In the genomic region with DNA sequence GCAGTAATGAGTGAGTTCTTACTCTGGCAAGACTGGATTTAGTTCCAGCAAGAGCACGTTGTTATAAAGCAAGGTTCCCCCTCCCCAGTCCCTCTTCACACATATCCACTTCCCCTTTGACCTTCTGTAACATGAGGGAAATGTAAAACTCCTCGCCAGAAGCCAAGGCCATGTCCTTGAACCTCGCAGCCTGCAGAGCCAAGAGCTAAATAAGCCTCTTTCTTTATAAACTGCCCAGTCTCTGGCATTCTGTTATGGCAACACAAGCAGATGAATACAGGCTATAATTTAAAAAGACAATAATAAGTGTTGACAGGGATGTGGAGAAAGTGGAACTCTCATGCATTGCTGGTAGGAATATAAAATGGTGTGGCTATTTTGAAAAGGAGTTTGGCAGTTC, we compare ENCODE assay signal across 24 cellular contexts.
A peak's percentile ranks its signal among the peaks of the same experiment; 100 is the strongest.
DNase-seq lines count a peak whose midpoint lies in the region; ATAC-seq, FAIRE-seq and TF ChIP-seq lines count a peak whose summit lies in the region.
"Had no signal": no experiment of that assay in that cellular context is flagged by ENCODE, and none has a peak within 500 bp of the region (broad histone marks: within the 10 kb centered on the region; RNA-seq: fewer than 3 reads in every experiment).

No MANE protein-coding gene starts in this region.

- no peaks in the 10 kb centered on the region for H3K27me3 Mint-ChIP-seq in activated T-cell treated with anti-CD3 and anti-CD28 coated beads, Interleukin-2, amount 50 U/mL, for 72 hours (ENCODE audit: low read depth)
- no peaks in the 10 kb centered on the region for H3K27me3 Mint-ChIP-seq in activated T-cell treated with anti-CD3 and anti-CD28 coated beads, Interleukin-2, amount 50 U/mL, for 24 hours
- H3K27me3 Mint-ChIP-seq in WTC11 (ENCODE audit: low read depth), result no peaks in the 10 kb centered on the region
- H3K27me3 Mint-ChIP-seq: CD4-positive, alpha-beta memory T cell had no signal

- no peak for TF ChIP-seq EP300 in A549 (IDR thresholded peaks at IDR 0.05)

- H3K27me3 ChIP-seq in trophoblast cell (ENCODE audit: insufficient read depth, low read length), result no peaks in the 10 kb centered on the region
- H3K27me3 ChIP-seq: BE2C; BLaER1 treated with 17β-estradiol and CSF1 and Interleukin-3, amounts not matched to agents 10 nM and 100 nM had no signal

- peaks cover 42% of the 10 kb centered on the region for H3K4me1 Mint-ChIP-seq in activated T-cell treated with anti-CD3 and anti-CD28 coated beads, Interleukin-2, amount 50 U/mL, for 72 hours (ENCODE audit: low read depth)
- peaks cover 45% of the 10 kb centered on the region for H3K4me1 Mint-ChIP-seq in activated T-cell treated with anti-CD3 and anti-CD28 coated beads, Interleukin-2, amount 50 U/mL, for 24 hours (ENCODE audit: low read depth)
- H3K4me1 Mint-ChIP-seq in WTC11, result peaks cover 37% of the 10 kb centered on the region
- H3K4me1 Mint-ChIP-seq: CD14-positive monocyte had no signal

- H3K4ac ChIP-seq in trophoblast cell (ENCODE audit: low read depth, low read length), result peak overlapping the region; percentile 80

- no peak overlapping the region for H3K9ac ChIP-seq in trophoblast cell (ENCODE audit: low read length)
- H3K9ac ChIP-seq: BLaER1 treated with 17β-estradiol and CSF1 and Interleukin-3, amounts not matched to agents 10 nM and 100 nM; GM23248 had no signal

- H3K18ac ChIP-seq in trophoblast cell (ENCODE audit: low read length), result no peak overlapping the region

- H3K4me2 ChIP-seq in A549 (no peak overlapping the region), trophoblast cell (ENCODE audit: low read length) (no peak overlapping the region)
- H3K4me2 ChIP-seq: BLaER1 treated with 17β-estradiol and CSF1 and Interleukin-3, amounts not matched to agents 10 nM and 100 nM had no signal

- no peak for TF ChIP-seq POLR2A in A549 (IDR thresholded peaks at IDR 0.05; ENCODE audit: low read length)

- no peak overlapping the region for H3K4me3 ChIP-seq in A549
- no peak overlapping the region for H3K4me3 ChIP-seq in trophoblast cell (ENCODE audit: low read depth, low read length)
- H3K4me3 ChIP-seq: BLaER1 treated with 17β-estradiol and CSF1 and Interleukin-3, amounts not matched to agents 10 nM and 100 nM; GM23248 had no signal

- peaks cover 22 to 52% of the 10 kb centered on the region in 2 donors for H3K36me3 Mint-ChIP-seq in activated T-cell treated with anti-CD3 and anti-CD28 coated beads, Interleukin-2, amount 50 U/mL, for 72 hours (ENCODE audit: insufficient read depth in 2 of 2)
- peaks cover 77% of the 10 kb centered on the region for H3K36me3 Mint-ChIP-seq in activated T-cell treated with anti-CD3 and anti-CD28 coated beads, Interleukin-2, amount 50 U/mL, for 24 hours (ENCODE audit: low read depth)
- H3K36me3 Mint-ChIP-seq in WTC11, result peaks cover 27% of the 10 kb centered on the region

- H3K14ac ChIP-seq in trophoblast cell (ENCODE audit: low read length), result no peak overlapping the region

- POLR2A ChIA-PET in A549 (lab: Yijun Ruan, JAX), result no interaction called here
- POLR2A ChIA-PET in WTC11 (lab: Charles Lee), result no interaction called here

- TF ChIP-seq RAD21 in A549 (conservative IDR thresholded peaks at IDR 0.05 in 1 of 2, IDR thresholded peaks at IDR 0.05 in 1 of 2), result no peak

- H3K79me2 ChIP-seq in trophoblast cell (ENCODE audit: control insufficient read depth, insufficient read depth, low read length, poor library complexity), result peaks cover 2% of the 10 kb centered on the region

- CTCF ChIA-PET in A549 (lab: Yijun Ruan, JAX), result no interaction called here
- CTCF ChIA-PET in WTC11 (lab: Charles Lee), result no interaction called here

- no peak overlapping the region for H2BK5ac ChIP-seq in trophoblast cell (ENCODE audit: low read depth, low read length, poor library complexity)

- ATAC-seq in activated T-cell treated with anti-CD3 and anti-CD28 coated beads, Interleukin-2, amount 50 U/mL, for 72 hours (replicated peaks in 1 of 2), result no peak
- ATAC-seq in A549 (no peak), WTC11 (no peak)

- H4K8ac ChIP-seq in trophoblast cell (ENCODE audit: low read depth, low read length), result no peak overlapping the region

- FAIRE-seq in A549 (lab: Jason Lieb, UNC), result no peak
- FAIRE-seq: A204.1, G401.6, GM12892, H1 had no signal

- no peak overlapping the region for H2AFZ ChIP-seq in trophoblast cell (ENCODE audit: insufficient read depth, low read length, poor library complexity)
- H2AFZ ChIP-seq: GM23248 had no signal

- no peak overlapping the region for H2BK12ac ChIP-seq in trophoblast cell (ENCODE audit: low read length)

- H3K4me1 ChIP-seq in A549, result no peaks in the 10 kb centered on the region
- no peaks in the 10 kb centered on the region for H3K4me1 ChIP-seq in trophoblast cell (ENCODE audit: control insufficient read depth in 1 of 2, insufficient read depth in 2 of 2, low read length in 2 of 2)
- H3K4me1 ChIP-seq: BE2C; BLaER1 treated with 17β-estradiol and CSF1 and Interleukin-3, amounts not matched to agents 10 nM and 100 nM; Caco-2 had no signal

- no peak overlapping the region for H4K12ac ChIP-seq in trophoblast cell (ENCODE audit: low read depth, low read length)

- H3K27ac ChIP-seq in A549 (no peak overlapping the region), trophoblast cell (ENCODE audit: low read depth, low read length) (no peak overlapping the region)
- H3K27ac ChIP-seq: 22Rv1; BLaER1 treated with 17β-estradiol and CSF1 and Interleukin-3, amounts not matched to agents 10 nM and 100 nM; GM23248 had no signal

- TF ChIP-seq CTCF in A549 (IDR thresholded peaks at IDR 0.05), result no peak
- TF ChIP-seq CTCF in WTC11 (IDR thresholded peaks at IDR 0.05), result no peak

- H4K91ac ChIP-seq in trophoblast cell (ENCODE audit: low read depth, low read length), result no peak overlapping the region

- H3K9me3 Mint-ChIP-seq in activated T-cell treated with anti-CD3 and anti-CD28 coated beads, Interleukin-2, amount 50 U/mL, for 72 hours, result peaks cover 2 to 20% of the 10 kb centered on the region in 2 donors
- peaks cover 35% of the 10 kb centered on the region for H3K9me3 Mint-ChIP-seq in activated T-cell treated with anti-CD3 and anti-CD28 coated beads, Interleukin-2, amount 50 U/mL, for 24 hours
- H3K9me3 Mint-ChIP-seq in WTC11, result peaks cover 19% of the 10 kb centered on the region

- no peaks in the 10 kb centered on the region for H3K79me1 ChIP-seq in trophoblast cell (ENCODE audit: low read length)

- H3K9me3 ChIP-seq in A549, result peaks cover 37% of the 10 kb centered on the region
- no peaks in the 10 kb centered on the region for H3K9me3 ChIP-seq in trophoblast cell (ENCODE audit: insufficient read depth, low read depth, low read length)
- H3K9me3 ChIP-seq: BE2C had no signal

- H2BK120ac ChIP-seq in trophoblast cell (ENCODE audit: insufficient read depth, low read length, poor library complexity), result no peak overlapping the region

- H3K27ac Mint-ChIP-seq in activated T-cell treated with anti-CD3 and anti-CD28 coated beads, Interleukin-2, amount 50 U/mL, for 72 hours, result peak overlapping the region; percentile 29
- H3K27ac Mint-ChIP-seq in activated T-cell treated with anti-CD3 and anti-CD28 coated beads, Interleukin-2, amount 50 U/mL, for 24 hours, result no peak overlapping the region
- H3K27ac Mint-ChIP-seq in WTC11, result peak overlapping the region; percentile 75

- H2AK5ac ChIP-seq in trophoblast cell (ENCODE audit: low read length), result no peak overlapping the region

- DNase-seq in activated T-cell treated with anti-CD3 and anti-CD28 coated beads, Interleukin-2, amount 50 U/mL, for 72 hours, result no peak
- DNase-seq in activated T-cell treated with anti-CD3 and anti-CD28 coated beads, Interleukin-2, amount 50 U/mL, for 24 hours, result no peak
- DNase-seq in A549 (ENCODE audit: low read depth in 1 of 2, low spot score in 1 of 2) (no peak), WTC11 (ENCODE audit: low spot score) (no peak), trophoblast cell (no peak), NCI-H2081 treated with DMSO at 0.1 percent for 48 hours (lab: John Stamatoyannopoulos, UW) (no peak), NOMO-1 treated with DMSO at 0.1 percent for 48 hours (lab: John Stamatoyannopoulos, UW; ENCODE audit: unreplicated experiment) (no peak)
- DNase-seq: ACHN; AML-193; BE2C; Caco-2; CD4-positive, alpha-beta memory T cell; DMS153; DND-41; GM23248; H7; HCEC 1CT had no signal

- H3K23ac ChIP-seq in trophoblast cell (ENCODE audit: low read length), result no peak overlapping the region

- H3K36me3 ChIP-seq in trophoblast cell (ENCODE audit: control insufficient read depth in 1 of 2, insufficient read depth in 2 of 2, low read length in 2 of 2), result peaks cover 0 to 3% of the 10 kb centered on the region in 2 experiments
- H3K36me3 ChIP-seq: BE2C had no signal

- H3K4me3 Mint-ChIP-seq in activated T-cell treated with anti-CD3 and anti-CD28 coated beads, Interleukin-2, amount 50 U/mL, for 72 hours, result no peak overlapping the region
- no peak overlapping the region for H3K4me3 Mint-ChIP-seq in activated T-cell treated with anti-CD3 and anti-CD28 coated beads, Interleukin-2, amount 50 U/mL, for 24 hours
- H3K4me3 Mint-ChIP-seq in WTC11, result no peak overlapping the region
- H3K4me3 Mint-ChIP-seq: CD14-positive monocyte; CD4-positive, alpha-beta memory T cell had no signal

- WGBS in A549 (ENCODE audit: missing lambda C conversion rate), result 92% methylated on average over 3 of the region's 3 CpGs
- WGBS in trophoblast cell (ENCODE audit: extremely low coverage, insufficient coverage, insufficient read length), result no CpG with 5 or more reads among the region's 3 CpGs

TF ChIP-seq in A549, 52 proteins besides CTCF, POLR2A, EP300 and RAD21:
- TF ChIP-seq FOSL2 (IDR thresholded peaks at IDR 0.05), result no peak
- no peak for TF ChIP-seq FOSL2 (CRISPR knock-in tag; IDR thresholded peaks at IDR 0.05)
- peak; percentile 14 for TF ChIP-seq ZFP36 (IDR thresholded peaks at IDR 0.05; ENCODE audit: borderline replicate concordance, partially characterized antibody)
- TF ChIP-seq RFX5 (IDR thresholded peaks at IDR 0.05), result no peak
- no peak for TF ChIP-seq RNF2 (IDR thresholded peaks at IDR 0.05; ENCODE audit: borderline replicate concordance, low read depth)

TF ChIP-seq in WTC11, 78 proteins besides CTCF, POLR2A, EP300 and RAD21 (continues in another document):
- TF ChIP-seq JAZF1 (CRISPR knock-in tag; IDR thresholded peaks at IDR 0.05), result no peak
- TF ChIP-seq RELA (CRISPR knock-in tag; IDR thresholded peaks at IDR 0.05; ENCODE audit: borderline replicate concordance), result no peak
- TF ChIP-seq ZNF423 (CRISPR knock-in tag; IDR thresholded peaks at IDR 0.05), result no peak
- TF ChIP-seq, protein P1, sequence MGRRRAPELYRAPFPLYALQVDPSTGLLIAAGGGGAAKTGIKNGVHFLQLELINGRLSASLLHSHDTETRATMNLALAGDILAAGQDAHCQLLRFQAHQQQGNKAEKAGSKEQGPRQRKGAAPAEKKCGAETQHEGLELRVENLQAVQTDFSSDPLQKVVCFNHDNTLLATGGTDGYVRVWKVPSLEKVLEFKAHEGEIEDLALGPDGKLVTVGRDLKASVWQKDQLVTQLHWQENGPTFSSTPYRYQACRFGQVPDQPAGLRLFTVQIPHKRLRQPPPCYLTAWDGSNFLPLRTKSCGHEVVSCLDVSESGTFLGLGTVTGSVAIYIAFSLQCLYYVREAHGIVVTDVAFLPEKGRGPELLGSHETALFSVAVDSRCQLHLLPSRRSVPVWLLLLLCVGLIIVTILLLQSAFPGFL (CRISPR knock-in tag; IDR thresholded peaks at IDR 0.05; ENCODE audit: borderline replicate concordance), result no peak
